Comparison of ENCODE assay signal across 8 cellular contexts in the genomic region with DNA sequence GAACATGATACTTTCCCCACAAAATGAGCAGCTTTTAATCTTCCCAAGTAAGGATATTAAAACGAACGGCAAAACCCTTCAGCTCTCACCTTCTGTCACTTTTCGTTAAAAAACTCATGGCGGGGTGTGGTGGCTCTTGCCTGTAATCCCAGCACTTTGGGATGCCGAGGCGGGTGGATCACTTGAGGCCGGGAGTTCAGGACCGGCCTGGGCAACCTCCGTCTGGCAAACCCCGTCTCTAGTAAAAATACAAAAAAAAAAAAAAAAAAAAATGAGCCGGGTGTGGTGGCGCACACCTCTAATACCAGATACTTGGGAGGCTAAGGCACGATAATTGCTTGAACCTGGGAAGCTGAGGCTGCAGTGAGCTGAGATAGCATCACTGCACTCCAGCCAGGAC. TPM values are rescaled to one million over a fixed set of nuclear protein-coding genes. Genes with fewer than 3 reads are reported as not detected.
DNase-seq lines count a peak whose midpoint lies in the region; ATAC-seq and TF ChIP-seq lines count a peak whose summit lies in the region.

No MANE protein-coding gene starts in this region.

- no peak overlapping the region for H2BK12ac ChIP-seq in mesenchymal stem cell (ENCODE audit: low read length in 2 of 2)

- peaks cover 37 to 39% of the 10 kb centered on the region in 2 experiments for H3K36me3 ChIP-seq in mesenchymal stem cell (ENCODE audit: control insufficient read depth in 1 of 2, insufficient read depth in 2 of 2, low read depth in 1 of 2, low read length in 2 of 2)

- H3K4me1 ChIP-seq in mesenchymal stem cell (ENCODE audit: control insufficient read depth, insufficient read depth, low read depth, low read length), result peaks cover 13% of the 10 kb centered on the region

- H3K36me3 Mint-ChIP-seq in activated T-cell treated with anti-CD3 and anti-CD28 coated beads, Interleukin-2, amount 50 U/mL, for 72 hours (ENCODE audit: insufficient read depth in 2 of 2), result peaks cover 10 to 21% of the 10 kb centered on the region in 2 donors
- H3K36me3 Mint-ChIP-seq in brain, result peaks cover 44% of the 10 kb centered on the region
- H3K36me3 Mint-ChIP-seq in type B pancreatic cell, result peaks cover 15% of the 10 kb centered on the region

- no peak overlapping the region for H2AK5ac ChIP-seq in mesenchymal stem cell (ENCODE audit: low read length, severe bottlenecking)

- no peak overlapping the region for H2BK15ac ChIP-seq in mesenchymal stem cell (ENCODE audit: low read depth, poor library complexity, severe bottlenecking)

- no peak overlapping the region for H2BK120ac ChIP-seq in mesenchymal stem cell (ENCODE audit: low read depth, low read length)

- no peak overlapping the region for H3K27ac ChIP-seq in mesenchymal stem cell (ENCODE audit: low read length, poor library complexity, severe bottlenecking)

- H4K91ac ChIP-seq in mesenchymal stem cell (ENCODE audit: low read length), result no peak overlapping the region

- peaks cover 0 to 1% of the 10 kb centered on the region in 2 donors for H3K9me3 Mint-ChIP-seq in activated T-cell treated with anti-CD3 and anti-CD28 coated beads, Interleukin-2, amount 50 U/mL, for 72 hours
- H3K9me3 Mint-ChIP-seq in brain (peaks cover 0 to 7% (median 0%) of the 10 kb centered on the region in 5 experiments), type B pancreatic cell (no peaks in the 10 kb centered on the region)

- peaks cover 10 to 32% of the 10 kb centered on the region in 2 experiments for H3K27me3 ChIP-seq in mesenchymal stem cell (ENCODE audit: control insufficient read depth in 1 of 2, insufficient read depth in 1 of 2, low read length in 2 of 2)

- no peak overlapping the region for H3K4ac ChIP-seq in mesenchymal stem cell (ENCODE audit: low read depth in 1 of 2, low read length in 2 of 2)

- peak overlapping the region; percentile 40 to 96 for H3K4me3 ChIP-seq in mesenchymal stem cell (ENCODE audit: insufficient read depth in 1 of 2, low read depth in 1 of 2, low read length in 2 of 2)

- H4K8ac ChIP-seq in mesenchymal stem cell (ENCODE audit: low read length), result no peak overlapping the region

- peak overlapping the region; percentile 97 for H3K9ac ChIP-seq in mesenchymal stem cell (ENCODE audit: low read length)

- peaks cover 17% of the 10 kb centered on the region for H3K27me3 Mint-ChIP-seq in activated T-cell treated with anti-CD3 and anti-CD28 coated beads, Interleukin-2, amount 50 U/mL, for 72 hours (ENCODE audit: low read depth)
- peaks cover 36% of the 10 kb centered on the region for H3K27me3 Mint-ChIP-seq in brain
- H3K27me3 Mint-ChIP-seq in type B pancreatic cell, result peaks cover 28% of the 10 kb centered on the region

- peaks cover 26% of the 10 kb centered on the region for H3K79me1 ChIP-seq in mesenchymal stem cell (replicated peaks; ENCODE audit: low read length, poor library complexity, severe bottlenecking)

- H3K23ac ChIP-seq in mesenchymal stem cell (ENCODE audit: low read length in 2 of 2), result no peak overlapping the region

- H3K4me1 Mint-ChIP-seq in activated T-cell treated with anti-CD3 and anti-CD28 coated beads, Interleukin-2, amount 50 U/mL, for 72 hours (ENCODE audit: low read depth), result peaks cover 38% of the 10 kb centered on the region
- H3K4me1 Mint-ChIP-seq in brain (peaks cover 29% of the 10 kb centered on the region), type B pancreatic cell (ENCODE audit: unreplicated experiment) (no peaks in the 10 kb centered on the region)

- peak overlapping the region; percentile 62 for H3K4me2 ChIP-seq in mesenchymal stem cell (ENCODE audit: low read length, poor library complexity, severe bottlenecking)

- H3K27ac Mint-ChIP-seq in activated T-cell treated with anti-CD3 and anti-CD28 coated beads, Interleukin-2, amount 50 U/mL, for 72 hours, result peak overlapping the region; percentile 59
- H3K27ac Mint-ChIP-seq in brain (peak overlapping the region in 3 of 5 experiments; percentile 96 to 98 (median 97)), type B pancreatic cell (peak overlapping the region; percentile 89)

- TF ChIP-seq CTCF in brain (conservative IDR thresholded peaks at IDR 0.05) (no peak), type B pancreatic cell (conservative IDR thresholded peaks at IDR 0.05) (no peak)

- H3K14ac ChIP-seq in mesenchymal stem cell (ENCODE audit: low read length in 2 of 2), result no peak overlapping the region

- no peaks in the 10 kb centered on the region for H3K9me3 ChIP-seq in mesenchymal stem cell (ENCODE audit: control insufficient read depth, low read length)

- no peak for ATAC-seq in activated T-cell treated with anti-CD3 and anti-CD28 coated beads, Interleukin-2, amount 50 U/mL, for 72 hours (replicated peaks in 1 of 2)
- ATAC-seq in GM21737 (IDR thresholded peaks at IDR 0.05; ENCODE audit: unreplicated experiment), result no peak

- 91% methylated on average over 13 of the region's 13 CpGs for WGBS in mesenchymal stem cell

- DNase-seq in activated T-cell treated with anti-CD3 and anti-CD28 coated beads, Interleukin-2, amount 50 U/mL, for 72 hours, result no peak
- DNase-seq in activated T-cell treated with anti-CD3 and anti-CD28 coated beads for 4 hours, result no peak
- DNase-seq in mesenchymal stem cell, result no peak
- no peak for DNase-seq in type B pancreatic cell (ENCODE audit: extremely low spot score, unreplicated experiment)
- no peak for DNase-seq in stimulated activated CD4-positive, alpha-beta T cell treated with anti-CD3 and anti-CD28 coated beads, Interleukin-4, amount 100 ng/mL, for 24 hours
- DNase-seq in NCI-H524 (lab: John Stamatoyannopoulos, UW), result no peak

- H3K4me3 Mint-ChIP-seq in activated T-cell treated with anti-CD3 and anti-CD28 coated beads, Interleukin-2, amount 50 U/mL, for 72 hours, result peak overlapping the region; percentile 91 to 94
- H3K4me3 Mint-ChIP-seq in brain (peak overlapping the region; percentile 95 to 100 (median 99)), type B pancreatic cell (peak overlapping the region; percentile 95)

- H3K18ac ChIP-seq in mesenchymal stem cell (ENCODE audit: low read depth in 1 of 2, low read length in 2 of 2), result no peak overlapping the region

- no peak overlapping the region for H2AFZ ChIP-seq in mesenchymal stem cell (ENCODE audit: low read depth, low read length)

- no peak overlapping the region for H2BK5ac ChIP-seq in mesenchymal stem cell (ENCODE audit: low read depth, low read length, poor library complexity, severe bottlenecking)

RNA-seq across cellular contexts. Expression of gene TMED9, which starts 0.9 kb away (rescaled TPM):
- total RNA-seq in activated T-cell treated with anti-CD3 and anti-CD28 coated beads, Interleukin-2, amount 50 U/mL, for 72 hours, result 100 to 1,000 TPM in 1 of 2 donors, 10 to 100 TPM in 1; 96.2 to 107 TPM
- 92.1 TPM for polyA plus RNA-seq in brain (ENCODE audit: insufficient read depth, low read depth, low replicate concordance)
- 290 TPM for polyA plus RNA-seq in mesenchymal stem cell (2013, experiment 1 of 2)
- 292 TPM for polyA plus RNA-seq in mesenchymal stem cell (2013, experiment 2 of 2)
- 161 and 225 TPM in 2 replicates for total RNA-seq in type B pancreatic cell (ENCODE audit: low replicate concordance)

RNA-seq across cellular contexts. Expression of gene B4GALT7, which starts 7.0 kb away (rescaled TPM):
- total RNA-seq in activated T-cell treated with anti-CD3 and anti-CD28 coated beads, Interleukin-2, amount 50 U/mL, for 72 hours, result 10 to 100 TPM; 14.6 to 16.8 TPM
- 28.3 TPM for polyA plus RNA-seq in brain (ENCODE audit: insufficient read depth, low read depth, low replicate concordance)
- 33.5 TPM for polyA plus RNA-seq in mesenchymal stem cell (2013, experiment 1 of 2)
- polyA plus RNA-seq in mesenchymal stem cell (2013, experiment 2 of 2), result 35.4 TPM
- total RNA-seq in type B pancreatic cell (ENCODE audit: low replicate concordance), result 30.9 and 31.0 TPM in 2 replicates

RNA-seq across cellular contexts. Expression of gene FAM193B, which starts 38.5 kb away (rescaled TPM):
- 100 to 1,000 TPM in 1 of 2 donors, 10 to 100 TPM in 1; 79.6 to 105 TPM for total RNA-seq in activated T-cell treated with anti-CD3 and anti-CD28 coated beads, Interleukin-2, amount 50 U/mL, for 72 hours
- 21.6 TPM for polyA plus RNA-seq in brain (ENCODE audit: insufficient read depth, low read depth, low replicate concordance)
- 23.6 TPM for polyA plus RNA-seq in mesenchymal stem cell (2013, experiment 1 of 2)
- 21.0 TPM for polyA plus RNA-seq in mesenchymal stem cell (2013, experiment 2 of 2)
- total RNA-seq in type B pancreatic cell (ENCODE audit: low replicate concordance), result 83.1 and 103 TPM in 2 replicates
